15 cellular contexts compared by ENCODE assay signal in the genomic region with DNA sequence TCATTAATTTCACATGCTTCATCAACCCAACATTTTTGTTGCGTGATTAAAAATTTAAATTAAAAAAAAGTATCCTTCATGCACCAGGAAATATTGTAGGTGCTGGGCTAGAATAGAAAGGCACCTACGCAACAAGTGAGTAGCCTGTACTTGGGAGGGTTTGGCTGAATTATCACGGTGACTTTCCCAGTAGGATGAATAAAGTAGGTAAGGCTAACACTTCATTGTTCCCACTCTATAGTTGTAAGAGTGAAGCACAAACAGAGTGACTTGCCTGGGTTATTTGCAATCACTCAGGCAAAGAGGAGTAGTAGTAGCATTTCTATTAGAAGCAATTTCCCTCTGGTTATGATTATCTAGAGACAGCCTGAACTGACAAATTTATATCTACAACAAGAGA.
DNase-seq lines count a peak whose midpoint lies in the region; ATAC-seq and TF ChIP-seq lines count a peak whose summit lies in the region.
"Had no signal": no experiment of that assay in that cellular context is flagged by ENCODE, and none has a peak within 500 bp of the region (broad histone marks: within the 10 kb centered on the region; RNA-seq: fewer than 3 reads in every experiment).

No MANE protein-coding gene starts in this region.

- TF ChIP-seq CTCF in Panc1 (IDR thresholded peaks at IDR 0.05) = no peak
- no peak for TF ChIP-seq CTCF in left lung (IDR thresholded peaks at IDR 0.05)

- DNase-seq in GM23248 (no peak), Panc1 (ENCODE audit: low read depth, low spot score) (no peak), left lung (no peak), renal cortical epithelial cell (ENCODE audit: low read depth) (peak; percentile 27), 8988T (no peak), DMS153 treated with DMSO at 0.1 percent for 48 hours (lab: John Stamatoyannopoulos, UW; ENCODE audit: unreplicated experiment) (no peak), NCI-H2107 treated with DMSO at 0.1 percent for 48 hours (lab: John Stamatoyannopoulos, UW; ENCODE audit: unreplicated experiment) (no peak)
- DNase-seq: Calu3; CD8-positive, alpha-beta T cell; DMS53; DND-41 had no signal

- H3K4me3 ChIP-seq in GM23248 (no peak overlapping the region), Panc1 (ENCODE audit: low read depth in 2 of 2, low read length in 2 of 2) (no peak overlapping the region), left lung (no peak overlapping the region)
- H3K4me3 ChIP-seq: BLaER1, GM12878, HAP-1 had no signal

- in situ Hi-C loops in GM23248 (cut with MboI) = no loop called here
- in situ Hi-C loops in Panc1 (cut with HindIII; ENCODE audit: low pct_unique_long_range_greater_than_20kb, low sequenced_read_pairs) = no loop called here

- H3K79me2 ChIP-seq in GM23248 (ENCODE audit: insufficient read depth) = no peaks in the 10 kb centered on the region

- no peaks in the 10 kb centered on the region for H4K20me1 ChIP-seq in GM23248 (ENCODE audit: insufficient read depth)
- H4K20me1 ChIP-seq: BLaER1 had no signal

- POLR2A ChIA-PET in Panc1 (lab: Charles Lee) = interaction anchor here (0.6 kb wide), 1 partner anchor 9 kb away, joined by 3 read pairs; no protein-coding TSS in a partner anchor

- H3K27me3 ChIP-seq in GM23248 (replicated peaks; ENCODE audit: insufficient read depth) = no peaks in the 10 kb centered on the region
- no peaks in the 10 kb centered on the region for H3K27me3 ChIP-seq in Panc1 (ENCODE audit: control insufficient read depth, insufficient read depth, low read length)
- no peaks in the 10 kb centered on the region for H3K27me3 ChIP-seq in left lung
- H3K27me3 ChIP-seq: BLaER1 had no signal

- H3F3A ChIP-seq in GM23248 (ENCODE audit: insufficient read depth) = peaks cover 28% of the 10 kb centered on the region

- ATAC-seq in Panc1 = no peak
- peak; percentile 84 for ATAC-seq in left lung
- ATAC-seq: CD8-positive, alpha-beta T cell; GM12878 had no signal

- no peak overlapping the region for H3K9ac ChIP-seq in GM23248
- H3K9ac ChIP-seq: BLaER1 had no signal

- H3K36me3 ChIP-seq in GM23248 (ENCODE audit: low read depth) (no peaks in the 10 kb centered on the region), Panc1 (ENCODE audit: control insufficient read depth, insufficient read depth, low read length) (no peaks in the 10 kb centered on the region), left lung (no peaks in the 10 kb centered on the region)
- H3K36me3 ChIP-seq: BLaER1, HAP-1 had no signal

- H3K27ac ChIP-seq in GM23248 = 0 out of 2 replicates have a peak overlapping the region, but pooled peaks have one; percentile 27
- H3K27ac ChIP-seq in Panc1 (ENCODE audit: low read length) = peak overlapping the region; percentile 18; the same call in 1 of the 2 replicates
- no peak overlapping the region for H3K27ac ChIP-seq in left lung
- H3K27ac ChIP-seq: 22Rv1, BLaER1 had no signal

- H2AFZ ChIP-seq in GM23248 = no peak overlapping the region

- 72 to 76% methylated on average over 3 of the region's 3 CpGs for WGBS in GM23248 (ENCODE audit: low coverage in 1 of 2, low lambda C conversion rate in 2 of 2, missing lambda C conversion rate in 2 of 2), 2 experiments

- intact Hi-C loops in Panc1 (cut with micrococcal nuclease; ENCODE audit: unreplicated experiment) = no loop called here
- intact Hi-C loops in left lung (cut with DNase I) = no loop called here

- H3K9me3 ChIP-seq in GM23248 (ENCODE audit: low read depth) (no peaks in the 10 kb centered on the region), Panc1 (ENCODE audit: control insufficient read depth, insufficient read depth, low read depth, low read length) (no peaks in the 10 kb centered on the region), left lung (no peaks in the 10 kb centered on the region)
- H3K9me3 ChIP-seq: BLaER1, HAP-1 had no signal

- peaks cover 7% of the 10 kb centered on the region for H3K4me1 ChIP-seq in GM23248 (ENCODE audit: insufficient read depth)
- no peaks in the 10 kb centered on the region for H3K4me1 ChIP-seq in Panc1 (ENCODE audit: control insufficient read depth, insufficient read depth, low read length)
- H3K4me1 ChIP-seq in left lung = no peaks in the 10 kb centered on the region
- H3K4me1 ChIP-seq: BLaER1, HAP-1 had no signal

- no TSS peak for BruUV-seq in Panc1 (replicated peaks; lab: Mats Ljungman, UMichigan)

- CTCF ChIA-PET in Panc1 (lab: Charles Lee) = no interaction called here

- H3K4me2 ChIP-seq in GM23248 (ENCODE audit: unreplicated experiment) = no peak overlapping the region
- H3K4me2 ChIP-seq: BLaER1 had no signal

- H3K9me2 ChIP-seq in GM23248 (ENCODE audit: insufficient read depth) = no peaks in the 10 kb centered on the region

Comparison
In these comparisons a context has a peak if more than half of its experiments do, and no peak if none do; other contexts are left out.
1. H3K27ac ChIP-seq: peak in GM23248 (single experiment) and Panc1 (single experiment); none in left lung (0 of 2).